ENCODE assay signal across 13 cellular contexts in the genomic region with DNA sequence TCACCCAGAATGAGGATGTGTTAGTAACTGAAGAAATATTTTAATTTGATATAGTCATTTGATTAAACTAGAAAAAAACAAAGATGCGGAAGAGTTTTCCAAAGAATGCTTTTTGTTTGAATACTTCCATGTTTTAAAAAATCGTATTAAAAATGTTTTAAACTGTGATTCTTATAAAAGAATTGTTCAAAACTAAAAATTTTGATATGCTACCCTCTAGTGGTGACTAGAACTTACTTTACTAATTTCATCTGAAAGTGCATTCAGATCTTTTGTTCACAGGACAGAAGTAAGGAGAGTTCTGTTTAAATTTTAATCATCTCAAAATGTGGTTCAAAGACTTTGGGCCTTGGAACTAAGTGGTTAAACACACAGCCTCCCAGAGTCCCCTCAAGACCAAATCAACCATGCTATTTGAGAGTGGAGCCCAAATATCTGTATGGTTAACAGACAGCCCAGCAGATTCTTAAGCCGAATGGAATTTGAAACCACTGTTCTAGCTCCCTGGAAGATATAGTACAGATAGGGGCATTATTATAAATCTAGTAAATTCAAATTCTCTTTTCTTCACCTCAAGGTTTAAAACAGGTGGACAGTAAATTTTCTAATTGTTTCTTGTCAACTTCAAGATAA. TPM values are rescaled to one million over a fixed set of nuclear protein-coding genes. Genes with fewer than 3 reads are reported as not detected.
DNase-seq lines count a peak whose midpoint lies in the region; ATAC-seq and TF ChIP-seq lines count a peak whose summit lies in the region.
"Had no signal": no experiment of that assay in that cellular context is flagged by ENCODE, and none has a peak within 500 bp of the region (broad histone marks: within the 10 kb centered on the region; RNA-seq: fewer than 3 reads in every experiment).

No MANE protein-coding gene starts in this region.

- H3K9ac ChIP-seq in parathyroid adenoma: no peak overlapping the region

- TF ChIP-seq CTCF in chondrocyte (IDR thresholded peaks at IDR 0.05): peak; percentile 81
- TF ChIP-seq CTCF in parathyroid adenoma (IDR thresholded peaks at IDR 0.05): peak; percentile 50

- H3K27ac Mint-ChIP-seq in chondrocyte (ENCODE audit: unreplicated experiment): no peak overlapping the region
- H3K27ac Mint-ChIP-seq: activated CD4-positive, alpha-beta T cell treated with anti-CD3 and anti-CD28 coated beads for 36 hours; CD14-positive monocyte had no signal

- no peaks in the 10 kb centered on the region for H3K36me3 ChIP-seq in parathyroid adenoma (ENCODE audit: control insufficient read depth, insufficient read depth, low read length)
- H3K36me3 ChIP-seq: left lung, vagina had no signal

- H3K27ac ChIP-seq in parathyroid adenoma: no peak overlapping the region
- H3K27ac ChIP-seq: left lung, vagina had no signal

- no peaks in the 10 kb centered on the region for H3K9me3 ChIP-seq in parathyroid adenoma (ENCODE audit: control insufficient read depth, low read length)
- H3K9me3 ChIP-seq: left lung, vagina had no signal

- H3K4me3 ChIP-seq in parathyroid adenoma (ENCODE audit: low read depth, low read length): no peak overlapping the region
- H3K4me3 ChIP-seq: left lung, vagina had no signal

- peaks cover 12% of the 10 kb centered on the region for H3K27me3 Mint-ChIP-seq in chondrocyte (ENCODE audit: low read depth)
- H3K27me3 Mint-ChIP-seq: activated CD4-positive, alpha-beta T cell treated with anti-CD3 and anti-CD28 coated beads for 36 hours had no signal

- H3K4me1 ChIP-seq in parathyroid adenoma: peaks cover 7% of the 10 kb centered on the region
- H3K4me1 ChIP-seq: left lung, vagina had no signal

- no peak overlapping the region for H3K4me3 Mint-ChIP-seq in chondrocyte (ENCODE audit: unreplicated experiment)
- H3K4me3 Mint-ChIP-seq: activated CD4-positive, alpha-beta T cell treated with anti-CD3 and anti-CD28 coated beads for 36 hours; CD14-positive monocyte had no signal

- H3K4me1 Mint-ChIP-seq in chondrocyte (ENCODE audit: low read depth): peaks cover 5% of the 10 kb centered on the region
- H3K4me1 Mint-ChIP-seq: activated CD4-positive, alpha-beta T cell treated with anti-CD3 and anti-CD28 coated beads for 36 hours; CD14-positive monocyte had no signal

- no peaks in the 10 kb centered on the region for H3K79me2 ChIP-seq in parathyroid adenoma

- H3K27me3 ChIP-seq in parathyroid adenoma (ENCODE audit: control insufficient read depth, insufficient read depth, low read length): no peaks in the 10 kb centered on the region
- H3K27me3 ChIP-seq: left lung, vagina had no signal

- DNase-seq in NCI-H1417 (lab: John Stamatoyannopoulos, UW) (peak in 2 of 3 experiments; percentile 4 to 26), NCI-H1417 treated with DMSO at 0.1 percent for 48 hours (lab: John Stamatoyannopoulos, UW) (no peak), NCI-H345 (lab: John Stamatoyannopoulos, UW) (peak; percentile 0), chondrocyte (ENCODE audit: low spot score) (no peak), OCI-M2 (lab: John Stamatoyannopoulos, UW; ENCODE audit: unreplicated experiment) (no peak)
- DNase-seq: activated CD4-positive, alpha-beta T cell treated with anti-CD3 and anti-CD28 coated beads for 36 hours; stimulated activated CD4-positive, alpha-beta T cell treated with anti-CD3 and anti-CD28 coated beads, Interleukin-1b, Interleukin-23, amount 100 ng/mL, for 48 hours had no signal

- ATAC-seq in HG03039 (IDR thresholded peaks at IDR 0.05; ENCODE audit: unreplicated experiment): no peak
- ATAC-seq in HG02588 (IDR thresholded peaks at IDR 0.05; ENCODE audit: unreplicated experiment): no peak
- ATAC-seq: activated CD4-positive, alpha-beta T cell treated with anti-CD3 and anti-CD28 coated beads for 36 hours; left lung had no signal

- no peaks in the 10 kb centered on the region for H3K36me3 Mint-ChIP-seq in chondrocyte (ENCODE audit: low read depth)
- H3K36me3 Mint-ChIP-seq: CD14-positive monocyte had no signal

- H3K4me2 ChIP-seq in parathyroid adenoma (ENCODE audit: low read length): no peak overlapping the region

- H2AFZ ChIP-seq in parathyroid adenoma: no peak overlapping the region

- H3K9me3 Mint-ChIP-seq in chondrocyte (ENCODE audit: low read depth): no peaks in the 10 kb centered on the region

RNA-seq across cellular contexts. Expression of a gene that starts 45.2 kb away (rescaled TPM):
- total RNA-seq in chondrocyte: not detected in 3 replicates
- total RNA-seq: activated CD4-positive, alpha-beta T cell treated with anti-CD3 and anti-CD28 coated beads for 36 hours; left lung; vagina had no signal

Comparison
In these comparisons a context has a peak if more than half of its experiments do, and no peak if none do; other contexts are left out.
1. DNase-seq: peak in NCI-H1417 (2 of 3) and NCI-H345 (single experiment); none in NCI-H1417 treated with DMSO at 0.1 percent for 48 hours (single experiment), chondrocyte (single experiment) and OCI-M2 (single experiment).